ENCODE assay signal across 2 cellular contexts in the genomic region with DNA sequence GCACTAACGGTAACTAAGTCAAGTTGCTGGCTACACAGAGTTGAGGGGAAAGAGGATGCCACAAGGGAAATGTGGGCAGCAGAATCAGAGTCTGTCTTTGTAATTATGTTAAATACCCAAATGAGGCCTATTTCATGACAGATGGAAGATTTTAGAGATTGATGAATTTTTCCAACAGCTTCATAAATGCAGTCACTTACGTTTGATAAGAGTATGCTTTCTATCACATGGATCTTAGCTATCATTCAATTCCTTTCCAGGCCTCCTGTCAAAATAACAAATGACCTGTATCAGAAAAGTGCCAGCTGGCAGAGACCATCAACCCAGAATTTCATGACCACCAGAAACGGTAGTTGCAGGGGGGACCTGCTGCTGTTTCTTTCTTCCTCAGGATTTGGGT.
TF ChIP-seq lines count a peak whose summit lies in the region.

No MANE protein-coding gene starts in this region.

TF ChIP-seq in SK-N-SH, 30 proteins besides CTCF, POLR2A, EP300 and RAD21 (continued from another document):
- TF ChIP-seq NFIC (IDR thresholded peaks at IDR 0.05; ENCODE audit: borderline replicate concordance): no peak
- TF ChIP-seq GABPA (IDR thresholded peaks at IDR 0.05; ENCODE audit: low read depth): no peak
- TF ChIP-seq JUND (IDR thresholded peaks at IDR 0.05): no peak
- TF ChIP-seq, protein P1, sequence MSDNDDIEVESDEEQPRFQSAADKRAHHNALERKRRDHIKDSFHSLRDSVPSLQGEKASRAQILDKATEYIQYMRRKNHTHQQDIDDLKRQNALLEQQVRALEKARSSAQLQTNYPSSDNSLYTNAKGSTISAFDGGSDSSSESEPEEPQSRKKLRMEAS (IDR thresholded peaks at IDR 0.05; ENCODE audit: low read depth): no peak
- TF ChIP-seq, protein P2, sequence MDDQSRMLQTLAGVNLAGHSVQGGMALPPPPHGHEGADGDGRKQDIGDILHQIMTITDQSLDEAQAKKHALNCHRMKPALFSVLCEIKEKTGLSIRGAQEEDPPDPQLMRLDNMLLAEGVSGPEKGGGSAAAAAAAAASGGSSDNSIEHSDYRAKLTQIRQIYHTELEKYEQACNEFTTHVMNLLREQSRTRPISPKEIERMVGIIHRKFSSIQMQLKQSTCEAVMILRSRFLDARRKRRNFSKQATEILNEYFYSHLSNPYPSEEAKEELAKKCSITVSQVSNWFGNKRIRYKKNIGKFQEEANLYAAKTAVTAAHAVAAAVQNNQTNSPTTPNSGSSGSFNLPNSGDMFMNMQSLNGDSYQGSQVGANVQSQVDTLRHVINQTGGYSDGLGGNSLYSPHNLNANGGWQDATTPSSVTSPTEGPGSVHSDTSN (IDR thresholded peaks at IDR 0.05): no peak
- TF ChIP-seq EZH2phosphoT487 (IDR thresholded peaks at IDR 0.05; ENCODE audit: borderline replicate concordance, low read depth): no peak
- TF ChIP-seq RFX5 (IDR thresholded peaks at IDR 0.05; ENCODE audit: low read length): no peak
- TF ChIP-seq RXRA (IDR thresholded peaks at IDR 0.05; ENCODE audit: borderline replicate concordance, low read depth): no peak
- peak; percentile 12 for TF ChIP-seq CHD2 (IDR thresholded peaks at IDR 0.05; ENCODE audit: low read length, partially characterized antibody)
- TF ChIP-seq, protein P3, sequence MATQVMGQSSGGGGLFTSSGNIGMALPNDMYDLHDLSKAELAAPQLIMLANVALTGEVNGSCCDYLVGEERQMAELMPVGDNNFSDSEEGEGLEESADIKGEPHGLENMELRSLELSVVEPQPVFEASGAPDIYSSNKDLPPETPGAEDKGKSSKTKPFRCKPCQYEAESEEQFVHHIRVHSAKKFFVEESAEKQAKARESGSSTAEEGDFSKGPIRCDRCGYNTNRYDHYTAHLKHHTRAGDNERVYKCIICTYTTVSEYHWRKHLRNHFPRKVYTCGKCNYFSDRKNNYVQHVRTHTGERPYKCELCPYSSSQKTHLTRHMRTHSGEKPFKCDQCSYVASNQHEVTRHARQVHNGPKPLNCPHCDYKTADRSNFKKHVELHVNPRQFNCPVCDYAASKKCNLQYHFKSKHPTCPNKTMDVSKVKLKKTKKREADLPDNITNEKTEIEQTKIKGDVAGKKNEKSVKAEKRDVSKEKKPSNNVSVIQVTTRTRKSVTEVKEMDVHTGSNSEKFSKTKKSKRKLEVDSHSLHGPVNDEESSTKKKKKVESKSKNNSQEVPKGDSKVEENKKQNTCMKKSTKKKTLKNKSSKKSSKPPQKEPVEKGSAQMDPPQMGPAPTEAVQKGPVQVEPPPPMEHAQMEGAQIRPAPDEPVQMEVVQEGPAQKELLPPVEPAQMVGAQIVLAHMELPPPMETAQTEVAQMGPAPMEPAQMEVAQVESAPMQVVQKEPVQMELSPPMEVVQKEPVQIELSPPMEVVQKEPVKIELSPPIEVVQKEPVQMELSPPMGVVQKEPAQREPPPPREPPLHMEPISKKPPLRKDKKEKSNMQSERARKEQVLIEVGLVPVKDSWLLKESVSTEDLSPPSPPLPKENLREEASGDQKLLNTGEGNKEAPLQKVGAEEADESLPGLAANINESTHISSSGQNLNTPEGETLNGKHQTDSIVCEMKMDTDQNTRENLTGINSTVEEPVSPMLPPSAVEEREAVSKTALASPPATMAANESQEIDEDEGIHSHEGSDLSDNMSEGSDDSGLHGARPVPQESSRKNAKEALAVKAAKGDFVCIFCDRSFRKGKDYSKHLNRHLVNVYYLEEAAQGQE (IDR thresholded peaks at IDR 0.05; ENCODE audit: low read depth, low read length): no peak
- TF ChIP-seq TAF1 (IDR thresholded peaks at IDR 0.05; ENCODE audit: borderline replicate concordance, low read depth, low read length): no peak
- no peak for TF ChIP-seq POLR2AphosphoS5 (IDR thresholded peaks at IDR 0.05; ENCODE audit: low read depth, low read length)
- TF ChIP-seq FOXM1 (IDR thresholded peaks at IDR 0.05; ENCODE audit: low read depth): no peak
- TF ChIP-seq GATA2 (CRISPR knock-in tag; IDR thresholded peaks at IDR 0.05): peak; percentile 80
- TF ChIP-seq, protein P4, sequence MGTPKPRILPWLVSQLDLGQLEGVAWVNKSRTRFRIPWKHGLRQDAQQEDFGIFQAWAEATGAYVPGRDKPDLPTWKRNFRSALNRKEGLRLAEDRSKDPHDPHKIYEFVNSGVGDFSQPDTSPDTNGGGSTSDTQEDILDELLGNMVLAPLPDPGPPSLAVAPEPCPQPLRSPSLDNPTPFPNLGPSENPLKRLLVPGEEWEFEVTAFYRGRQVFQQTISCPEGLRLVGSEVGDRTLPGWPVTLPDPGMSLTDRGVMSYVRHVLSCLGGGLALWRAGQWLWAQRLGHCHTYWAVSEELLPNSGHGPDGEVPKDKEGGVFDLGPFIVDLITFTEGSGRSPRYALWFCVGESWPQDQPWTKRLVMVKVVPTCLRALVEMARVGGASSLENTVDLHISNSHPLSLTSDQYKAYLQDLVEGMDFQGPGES (IDR thresholded peaks at IDR 0.05; ENCODE audit: low read depth, low read length): no peak
- no peak for TF ChIP-seq SMC3 (IDR thresholded peaks at IDR 0.05; ENCODE audit: low read depth, low read length)
- TF ChIP-seq, protein P5, sequence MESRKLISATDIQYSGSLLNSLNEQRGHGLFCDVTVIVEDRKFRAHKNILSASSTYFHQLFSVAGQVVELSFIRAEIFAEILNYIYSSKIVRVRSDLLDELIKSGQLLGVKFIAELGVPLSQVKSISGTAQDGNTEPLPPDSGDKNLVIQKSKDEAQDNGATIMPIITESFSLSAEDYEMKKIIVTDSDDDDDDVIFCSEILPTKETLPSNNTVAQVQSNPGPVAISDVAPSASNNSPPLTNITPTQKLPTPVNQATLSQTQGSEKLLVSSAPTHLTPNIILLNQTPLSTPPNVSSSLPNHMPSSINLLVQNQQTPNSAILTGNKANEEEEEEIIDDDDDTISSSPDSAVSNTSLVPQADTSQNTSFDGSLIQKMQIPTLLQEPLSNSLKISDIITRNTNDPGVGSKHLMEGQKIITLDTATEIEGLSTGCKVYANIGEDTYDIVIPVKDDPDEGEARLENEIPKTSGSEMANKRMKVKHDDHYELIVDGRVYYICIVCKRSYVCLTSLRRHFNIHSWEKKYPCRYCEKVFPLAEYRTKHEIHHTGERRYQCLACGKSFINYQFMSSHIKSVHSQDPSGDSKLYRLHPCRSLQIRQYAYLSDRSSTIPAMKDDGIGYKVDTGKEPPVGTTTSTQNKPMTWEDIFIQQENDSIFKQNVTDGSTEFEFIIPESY (IDR thresholded peaks at IDR 0.05; ENCODE audit: borderline replicate concordance, low read depth): no peak
- TF ChIP-seq NRF1 (IDR thresholded peaks at IDR 0.05; ENCODE audit: low read depth, low read length): no peak
- peak; percentile 8; the same call in 1 of the 2 replicates for TF ChIP-seq TCF12 (IDR thresholded peaks at IDR 0.05)
- TF ChIP-seq YY1 (IDR thresholded peaks at IDR 0.05; ENCODE audit: low read depth): no peak
TF ChIP-seq in SK-N-SH: peak in this region for 4.

TF ChIP-seq in SK-N-SH treated with all-trans-retinoic acid at 6 μM for 48 hours, 23 proteins besides CTCF, POLR2A, EP300 and RAD21 (continued from another document):
- TF ChIP-seq, protein P6, sequence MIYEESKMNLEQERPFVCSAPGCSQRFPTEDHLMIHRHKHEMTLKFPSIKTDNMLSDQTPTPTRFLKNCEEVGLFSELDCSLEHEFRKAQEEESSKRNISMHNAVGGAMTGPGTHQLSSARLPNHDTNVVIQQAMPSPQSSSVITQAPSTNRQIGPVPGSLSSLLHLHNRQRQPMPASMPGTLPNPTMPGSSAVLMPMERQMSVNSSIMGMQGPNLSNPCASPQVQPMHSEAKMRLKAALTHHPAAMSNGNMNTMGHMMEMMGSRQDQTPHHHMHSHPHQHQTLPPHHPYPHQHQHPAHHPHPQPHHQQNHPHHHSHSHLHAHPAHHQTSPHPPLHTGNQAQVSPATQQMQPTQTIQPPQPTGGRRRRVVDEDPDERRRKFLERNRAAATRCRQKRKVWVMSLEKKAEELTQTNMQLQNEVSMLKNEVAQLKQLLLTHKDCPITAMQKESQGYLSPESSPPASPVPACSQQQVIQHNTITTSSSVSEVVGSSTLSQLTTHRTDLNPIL (CRISPR knock-in tag; IDR thresholded peaks at IDR 0.05; ENCODE audit: low read depth): no peak
- TF ChIP-seq, protein P7, sequence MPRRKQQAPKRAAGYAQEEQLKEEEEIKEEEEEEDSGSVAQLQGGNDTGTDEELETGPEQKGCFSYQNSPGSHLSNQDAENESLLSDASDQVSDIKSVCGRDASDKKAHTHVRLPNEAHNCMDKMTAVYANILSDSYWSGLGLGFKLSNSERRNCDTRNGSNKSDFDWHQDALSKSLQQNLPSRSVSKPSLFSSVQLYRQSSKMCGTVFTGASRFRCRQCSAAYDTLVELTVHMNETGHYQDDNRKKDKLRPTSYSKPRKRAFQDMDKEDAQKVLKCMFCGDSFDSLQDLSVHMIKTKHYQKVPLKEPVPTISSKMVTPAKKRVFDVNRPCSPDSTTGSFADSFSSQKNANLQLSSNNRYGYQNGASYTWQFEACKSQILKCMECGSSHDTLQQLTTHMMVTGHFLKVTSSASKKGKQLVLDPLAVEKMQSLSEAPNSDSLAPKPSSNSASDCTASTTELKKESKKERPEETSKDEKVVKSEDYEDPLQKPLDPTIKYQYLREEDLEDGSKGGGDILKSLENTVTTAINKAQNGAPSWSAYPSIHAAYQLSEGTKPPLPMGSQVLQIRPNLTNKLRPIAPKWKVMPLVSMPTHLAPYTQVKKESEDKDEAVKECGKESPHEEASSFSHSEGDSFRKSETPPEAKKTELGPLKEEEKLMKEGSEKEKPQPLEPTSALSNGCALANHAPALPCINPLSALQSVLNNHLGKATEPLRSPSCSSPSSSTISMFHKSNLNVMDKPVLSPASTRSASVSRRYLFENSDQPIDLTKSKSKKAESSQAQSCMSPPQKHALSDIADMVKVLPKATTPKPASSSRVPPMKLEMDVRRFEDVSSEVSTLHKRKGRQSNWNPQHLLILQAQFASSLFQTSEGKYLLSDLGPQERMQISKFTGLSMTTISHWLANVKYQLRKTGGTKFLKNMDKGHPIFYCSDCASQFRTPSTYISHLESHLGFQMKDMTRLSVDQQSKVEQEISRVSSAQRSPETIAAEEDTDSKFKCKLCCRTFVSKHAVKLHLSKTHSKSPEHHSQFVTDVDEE (CRISPR knock-in tag; IDR thresholded peaks at IDR 0.05): no peak
TF ChIP-seq in SK-N-SH treated with all-trans-retinoic acid at 6 μM for 48 hours: peak in this region for 0.
